Comparison of ENCODE assay signal across 30 cellular contexts in the genomic region with DNA sequence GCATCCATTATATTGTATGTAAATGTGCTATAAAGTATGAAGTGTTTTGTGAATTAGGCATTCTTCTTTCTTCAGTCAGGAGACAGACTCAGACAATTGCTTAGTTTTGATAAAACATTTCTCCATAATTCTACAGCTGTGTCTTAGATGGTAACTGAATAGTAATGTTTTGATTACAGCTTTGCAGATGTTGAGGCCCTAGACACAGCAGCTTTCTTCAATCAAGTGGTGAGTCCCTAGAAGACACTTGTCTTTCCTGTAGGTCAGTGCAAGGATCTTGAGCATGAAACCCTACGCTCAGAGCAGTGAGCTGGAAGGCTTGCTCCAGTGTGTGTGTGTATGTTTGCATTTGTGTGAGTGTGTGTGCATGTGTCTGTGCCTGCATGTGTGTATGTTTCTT. TPM values are rescaled to one million over a fixed set of nuclear protein-coding genes. Genes with fewer than 3 reads are reported as not detected.
"Had no signal": no experiment of that assay in that cellular context is flagged by ENCODE, and none has a peak within 500 bp of the region (broad histone marks: within the 10 kb centered on the region; RNA-seq: fewer than 3 reads in every experiment).

No MANE protein-coding gene starts in this region.

- H3K4me3 ChIP-seq: ascending aorta, lung, right lobe of liver, skin epidermis, thoracic aorta, uterus had no signal

- H3K27me3 ChIP-seq: ascending aorta, right lobe of liver, uterus had no signal

- H3K36me3 ChIP-seq: ascending aorta, right lobe of liver, thoracic aorta, uterus had no signal

- H3K4me1 ChIP-seq: uterus had no signal

- H3K9me3 ChIP-seq: ascending aorta, right lobe of liver, thoracic aorta, uterus had no signal

- ATAC-seq: effector memory CD8-positive, alpha-beta T cell; left colon had no signal

- DNase-seq: activated CD4-positive, alpha-beta memory T cell treated with anti-CD3 and anti-CD28 coated beads for 36 hours; activated CD4-positive, alpha-beta T cell treated with anti-CD3 and anti-CD28 coated beads, Interleukin-2, amount 10 ng/mL, durations not matched to agents 24 days and 14 days; activated CD4-positive, CD25-positive, alpha-beta regulatory T cell treated with anti-CD3 and anti-CD28 coated beads, Interleukin-2, amount 50 U/mL, for 72 hours; activated CD8-positive, alpha-beta memory T cell treated with anti-CD3 and anti-CD28 coated beads, Interleukin-2, amount 50 U/mL, for 48 hours; activated gamma-delta T cell; activated naive CD4-positive, alpha-beta T cell treated with anti-CD3 and anti-CD28 coated beads, Interleukin-2, amount 10 ng/mL, durations not matched to agents 7 days and 5 days; activated naive CD8-positive, alpha-beta T cell treated with anti-CD3 and anti-CD28 coated beads, Interleukin-2, amount 10 ng/mL, durations not matched to agents 7 days and 5 days; activated T-cell treated with anti-CD3 and anti-CD28 coated beads, Interleukin-2, amount 50 U/mL, for 24 hours; caudate nucleus; cortex of kidney; effector memory CD8-positive, alpha-beta T cell; erythroblast; glutamatergic neuron; hippocampal formation; kidney; left colon; naive B cell; right lobe of liver; stimulated activated CD4-positive, alpha-beta T cell treated with anti-CD3 and anti-CD28 coated beads, Interleukin-12 subunit alpha, Interleukin-12 subunit beta, amount 100 ng/mL, for 4 hours; stimulated activated CD4-positive, alpha-beta T cell treated with anti-CD3 and anti-CD28 coated beads, Interleukin-4, amount 100 ng/mL, for 1 hour; T-helper 2 cell; trophoblast cell; uterus had no signal

- H3K27ac ChIP-seq: ascending aorta, thoracic aorta, uterus had no signal

RNA-seq across cellular contexts. Expression of gene CD180, which starts 46.8 kb away (rescaled TPM):
- total RNA-seq: chondrocyte, pulmonary artery endothelial cell had no signal
- polyA plus RNA-seq: neural cell had no signal
